In genomic region chr2:204982303-204982702, GRCh38 we compare ENCODE assay signal across 13 cellular contexts.
A peak's percentile ranks its signal among the peaks of the same experiment; 100 is the strongest.
DNase-seq lines count a peak whose midpoint lies in the region; ATAC-seq, FAIRE-seq and TF ChIP-seq lines count a peak whose summit lies in the region.
"Had no signal": no experiment of that assay in that cellular context is flagged by ENCODE, and none has a peak within 500 bp of the region (broad histone marks: within the 10 kb centered on the region; RNA-seq: fewer than 3 reads in every experiment).

No MANE protein-coding gene starts in this region.

- no peak for TF ChIP-seq RAD21 in K562 (CRISPR knock-in tag; conservative IDR thresholded peaks at IDR 0.05 in 1 of 2, IDR thresholded peaks at IDR 0.05 in 1 of 2)

- H3K9me1 ChIP-seq in K562 (ENCODE audit: control insufficient read depth, insufficient read depth, low read length), result no peaks in the 10 kb centered on the region

- BruUV-seq in K562 (replicated peaks; lab: Mats Ljungman, UMichigan), result no TSS peak

- peaks cover 5 to 43% (median 27%) of the 10 kb centered on the region in 7 donors for H3K4me1 Mint-ChIP-seq in naive thymus-derived CD4-positive, alpha-beta T cell

- CTCF ChIA-PET in K562 (lab: Yijun Ruan, JAX; ENCODE audit: low intra/inter-chr PET ratio), result no interaction called here
- CTCF ChIA-PET in naive thymus-derived CD4-positive, alpha-beta T cell (lab: Charles Lee), result interaction anchor here (0.5 to 0.7 kb wide), 2 partner anchors 25 to 57 kb away, joined by 3 to 4 read pairs; no protein-coding TSS in a partner anchor

- peak overlapping the region; percentile 41 for H3K4me2 ChIP-seq in K562 (ENCODE audit: insufficient read depth, low read length)

- TF ChIP-seq EP300 in K562 (IDR thresholded peaks at IDR 0.05; ENCODE audit: low read length), result no peak

- peak overlapping the region; percentile 77 for H2AFZ ChIP-seq in K562 (ENCODE audit: low read depth, low read length)

- H3K9me3 ChIP-seq in K562 (replicated peaks; ENCODE audit: control insufficient read depth, insufficient read depth, low read depth, low read length) (no peaks in the 10 kb centered on the region), prostate gland (no peaks in the 10 kb centered on the region)
- H3K9me3 ChIP-seq in naive thymus-derived CD4-positive, alpha-beta T cell (ENCODE audit: control insufficient read depth in 2 of 3, low read length in 3 of 3), result no peaks in the 10 kb centered on the region
- H3K9me3 ChIP-seq: transverse colon had no signal

- H3K9ac ChIP-seq in K562 (ENCODE audit: insufficient read depth in 1 of 2, low read depth in 2 of 2, low read length in 2 of 2), result no peak overlapping the region

- H3K27me3 Mint-ChIP-seq in naive thymus-derived CD4-positive, alpha-beta T cell, result no peaks in the 10 kb centered on the region

- DNase-seq in NCI-H748 (lab: John Stamatoyannopoulos, UW; ENCODE audit: unreplicated experiment) (peak; percentile 17), NCI-H748 treated with DMSO at 0.1 percent for 48 hours (lab: John Stamatoyannopoulos, UW) (no peak), NCI-H2227 treated with DMSO at 0.1 percent for 48 hours (lab: John Stamatoyannopoulos, UW) (peak; percentile 73), K562 (ENCODE audit: extremely low read depth in 1 of 4, low spot score in 3 of 4) (peak; percentile 8 to 54 (median 17)), NCI-H1092 treated with DMSO at 0.1 percent for 48 hours (lab: John Stamatoyannopoulos, UW) (no peak), prostate gland (ENCODE audit: low spot score) (no peak)
- DNase-seq in naive thymus-derived CD4-positive, alpha-beta T cell, result no peak
- DNase-seq: ACHN, NCI-H1105 treated with DMSO at 0.1 percent for 48 hours, transverse colon had no signal

- peak overlapping the region in 4 of 10 donors; percentile 11 to 66 (median 24) for H3K4me3 Mint-ChIP-seq in naive thymus-derived CD4-positive, alpha-beta T cell

- peak overlapping the region in 7 of 9 donors; percentile 15 to 70 (median 65) for H3K27ac Mint-ChIP-seq in naive thymus-derived CD4-positive, alpha-beta T cell

- POLR2A ChIA-PET in K562 (lab: Yijun Ruan, JAX), result no interaction called here
- POLR2A ChIA-PET in naive thymus-derived CD4-positive, alpha-beta T cell (lab: Charles Lee), result interaction anchor here (0.6 to 1.8 kb wide), 5 partner anchors 8 to 26 kb away, joined by 3 to 13 read pairs (median 4); no protein-coding TSS in a partner anchor

- peaks cover 0 to 16% (median 0%) of the 10 kb centered on the region in 5 donors for H3K36me3 Mint-ChIP-seq in naive thymus-derived CD4-positive, alpha-beta T cell

- H3K4me3 ChIP-seq in K562 (no peak overlapping the region), prostate gland (no peak overlapping the region)
- no peak overlapping the region for H3K4me3 ChIP-seq in naive thymus-derived CD4-positive, alpha-beta T cell (ENCODE audit: low read length)
- H3K4me3 ChIP-seq: skin epidermis, transverse colon had no signal

- ATAC-seq in K562 (peak; percentile 80), GM21576 (IDR thresholded peaks at IDR 0.05; ENCODE audit: unreplicated experiment) (no peak)
- ATAC-seq in naive thymus-derived CD4-positive, alpha-beta T cell, result peak; percentile 24

- FAIRE-seq in K562 (lab: Jason Lieb, UNC), result peak; percentile 67
- FAIRE-seq: astrocyte had no signal

- TF ChIP-seq POLR2A in K562 (conservative IDR thresholded peaks at IDR 0.05) (no peak), prostate gland (IDR thresholded peaks at IDR 0.05) (no peak)

- H3K27ac ChIP-seq in K562 (ENCODE audit: extremely low read depth, low read depth, low read length) (peak overlapping the region; percentile 55), prostate gland (no peak overlapping the region)
- no peak overlapping the region for H3K27ac ChIP-seq in naive thymus-derived CD4-positive, alpha-beta T cell (ENCODE audit: low read depth, low read length)
- H3K27ac ChIP-seq: skin epidermis, transverse colon had no signal

- H3K36me3 ChIP-seq in K562 (ENCODE audit: control insufficient read depth, insufficient read depth, low read length) (no peaks in the 10 kb centered on the region), prostate gland (no peaks in the 10 kb centered on the region)
- no peaks in the 10 kb centered on the region for H3K36me3 ChIP-seq in naive thymus-derived CD4-positive, alpha-beta T cell (ENCODE audit: control insufficient read depth in 2 of 3, insufficient read depth in 3 of 3, low read length in 3 of 3)
- H3K36me3 ChIP-seq: transverse colon had no signal

- no peaks in the 10 kb centered on the region for H4K20me1 ChIP-seq in K562 (replicated peaks; ENCODE audit: control insufficient read depth, insufficient read depth, low read length)

- TF ChIP-seq CTCF in K562 (IDR thresholded peaks at IDR 0.05 in 2 of 3, conservative IDR thresholded peaks at IDR 0.05 in 1 of 3; ENCODE audit: insufficient read depth in 2 of 3, low read depth in 1 of 3, low read length in 3 of 3) (no peak), prostate gland (IDR thresholded peaks at IDR 0.05) (no peak)

- intact Hi-C loops in K562 (cut with micrococcal nuclease) (loop anchor here (10.0 kb wide), 1 partner anchor 68 kb away; no protein-coding TSS in a partner anchor), prostate gland (cut with DNase I) (no loop called here)
- intact Hi-C loops in naive thymus-derived CD4-positive, alpha-beta T cell (cut with micrococcal nuclease), result loop anchor here in 1 of 2 donors (1.0 to 10.0 kb wide), 4 partner anchors 10 to 288 kb away; no protein-coding TSS in a partner anchor

- H3K9me3 Mint-ChIP-seq in naive thymus-derived CD4-positive, alpha-beta T cell, result peaks cover 0 to 12% (median 5%) of the 10 kb centered on the region in 11 donors

- H3K79me2 ChIP-seq in K562 (ENCODE audit: control insufficient read depth, insufficient read depth, low read length), result no peaks in the 10 kb centered on the region

- no peaks in the 10 kb centered on the region for H3K27me3 ChIP-seq in K562 (ENCODE audit: control insufficient read depth in 2 of 2, insufficient read depth in 2 of 2, low read length in 2 of 2)
- no peaks in the 10 kb centered on the region for H3K27me3 ChIP-seq in naive thymus-derived CD4-positive, alpha-beta T cell (ENCODE audit: control insufficient read depth in 2 of 2, insufficient read depth in 2 of 2, low read length in 2 of 2)
- no peaks in the 10 kb centered on the region for H3K27me3 ChIP-seq in prostate gland (replicated peaks; ENCODE audit: insufficient read depth)
- H3K27me3 ChIP-seq: transverse colon had no signal

- H3K4me1 ChIP-seq in K562 (replicated peaks in 1 of 2; ENCODE audit: control insufficient read depth in 2 of 2, insufficient read depth in 2 of 2, low read length in 2 of 2) (peaks cover 0 to 11% of the 10 kb centered on the region in 2 experiments; a peak in 3 of 5 replicates), prostate gland (replicated peaks) (no peaks in the 10 kb centered on the region)
- H3K4me1 ChIP-seq in naive thymus-derived CD4-positive, alpha-beta T cell (ENCODE audit: control insufficient read depth in 2 of 2, insufficient read depth in 2 of 2, low read length in 2 of 2), result peaks cover 0 to 10% of the 10 kb centered on the region in 2 donors

- in situ Hi-C loops in K562 (cut with MboI), result no loop called here

- 0% methylated on average over 2 of the region's 2 CpGs for WGBS in K562 (ENCODE audit: insufficient coverage, low coverage, missing lambda C conversion rate)
- 62% methylated on average over 2 of the region's 2 CpGs for WGBS in prostate gland

TF ChIP-seq in K562, 482 proteins besides CTCF, POLR2A, EP300 and RAD21 (continues in another document):
- TF ChIP-seq MAFF (IDR thresholded peaks at IDR 0.05; ENCODE audit: low read length), result peak; percentile 95

Comparison
In these comparisons a context has a peak if more than half of its experiments do, and no peak if none do; other contexts are left out.
1. DNase-seq: peak in NCI-H748 (single experiment), NCI-H2227 treated with DMSO at 0.1 percent for 48 hours (single experiment) and K562 (4 of 4); none in NCI-H748 treated with DMSO at 0.1 percent for 48 hours (single experiment), naive thymus-derived CD4-positive, alpha-beta T cell (0 of 9), NCI-H1092 treated with DMSO at 0.1 percent for 48 hours (single experiment) and prostate gland (single experiment).